Comparison of ENCODE assay signal across 29 cellular contexts in genomic region chr14:84826349-84826748, GRCh38.
A peak's percentile ranks its signal among the peaks of the same experiment; 100 is the strongest.
DNase-seq lines count a peak whose midpoint lies in the region; ATAC-seq and TF ChIP-seq lines count a peak whose summit lies in the region.
"Had no signal": no experiment of that assay in that cellular context is flagged by ENCODE, and none has a peak within 500 bp of the region (broad histone marks: within the 10 kb centered on the region; RNA-seq: fewer than 3 reads in every experiment).

No MANE protein-coding gene starts in this region.

- H3K4ac ChIP-seq in trophoblast cell (ENCODE audit: low read depth, low read length), result no peak overlapping the region

- H3K27ac ChIP-seq in GM23248 (no peak overlapping the region), foreskin keratinocyte (peak overlapping the region; percentile 11), trophoblast cell (ENCODE audit: low read depth, low read length) (peak overlapping the region; percentile 17)
- H3K27ac ChIP-seq: A549, colonic mucosa, esophagus muscularis mucosa, heart right ventricle, suprapubic skin had no signal

- CTCF ChIA-PET in activated naive CD4-positive, alpha-beta T cell treated with anti-CD3 and anti-CD28 coated beads for 36 hours (lab: Charles Lee), result no interaction called here

- in situ Hi-C loops in GM23248 (cut with MboI), result no loop called here

- H3K4me3 ChIP-seq in GM23248, result no peak overlapping the region
- H3K4me3 ChIP-seq in trophoblast cell (ENCODE audit: low read depth, low read length), result no peak overlapping the region
- H3K4me3 ChIP-seq: A549, colonic mucosa, esophagus muscularis mucosa, heart right ventricle, K562, suprapubic skin had no signal

- WGBS in GM23248 (ENCODE audit: low coverage in 1 of 2, low lambda C conversion rate in 2 of 2, missing lambda C conversion rate in 2 of 2), 2 experiments, result 44 to 50% methylated on average over 5 of the region's 5 CpGs
- WGBS in trophoblast cell (ENCODE audit: extremely low coverage, insufficient coverage, insufficient read length), result no CpG with 5 or more reads among the region's 5 CpGs

- intact Hi-C loops in activated naive CD4-positive, alpha-beta T cell treated with anti-CD3 and anti-CD28 coated beads for 36 hours (cut with micrococcal nuclease), result no loop called here

- H3K4me2 ChIP-seq in GM23248 (ENCODE audit: unreplicated experiment) (no peak overlapping the region), trophoblast cell (ENCODE audit: low read length) (no peak overlapping the region)
- H3K4me2 ChIP-seq: A549 had no signal

- H3K36me3 Mint-ChIP-seq in activated naive CD4-positive, alpha-beta T cell treated with anti-CD3 and anti-CD28 coated beads for 36 hours (ENCODE audit: low read depth), result no peaks in the 10 kb centered on the region
- no peaks in the 10 kb centered on the region for H3K36me3 Mint-ChIP-seq in stimulated activated memory B cell treated with anti-CD40 and anti-IgM and Interleukin-4, amounts not matched to agents 10 μg/mL and 1 μg/mL and 100 μg/mL, for 72 hours

- no peak overlapping the region for H4K91ac ChIP-seq in trophoblast cell (ENCODE audit: low read depth, low read length)

- H3K4me1 ChIP-seq in GM23248 (ENCODE audit: insufficient read depth) (no peaks in the 10 kb centered on the region), foreskin keratinocyte (peaks cover 15% of the 10 kb centered on the region), trophoblast cell (ENCODE audit: control insufficient read depth in 1 of 2, insufficient read depth in 2 of 2, low read length in 2 of 2) (peaks cover 2 to 7% of the 10 kb centered on the region in 2 experiments)
- H3K4me1 ChIP-seq: A549, colonic mucosa, esophagus muscularis mucosa, heart right ventricle, suprapubic skin had no signal

- H3F3A ChIP-seq in GM23248 (ENCODE audit: insufficient read depth), result no peaks in the 10 kb centered on the region

- H3K9me3 Mint-ChIP-seq in activated naive CD4-positive, alpha-beta T cell treated with anti-CD3 and anti-CD28 coated beads for 36 hours, result peaks cover 15% of the 10 kb centered on the region
- peaks cover 8% of the 10 kb centered on the region for H3K9me3 Mint-ChIP-seq in stimulated activated memory B cell treated with anti-CD40 and anti-IgM and Interleukin-4, amounts not matched to agents 10 μg/mL and 1 μg/mL and 100 μg/mL, for 72 hours
- H3K9me3 Mint-ChIP-seq: nephron had no signal

- H3K79me2 ChIP-seq in GM23248 (ENCODE audit: insufficient read depth) (no peaks in the 10 kb centered on the region), trophoblast cell (ENCODE audit: control insufficient read depth, insufficient read depth, low read length, poor library complexity) (no peaks in the 10 kb centered on the region)

- no peaks in the 10 kb centered on the region for H4K20me1 ChIP-seq in GM23248 (ENCODE audit: insufficient read depth)

- H3K27me3 ChIP-seq in GM23248 (replicated peaks; ENCODE audit: insufficient read depth) (no peaks in the 10 kb centered on the region), foreskin keratinocyte (no peaks in the 10 kb centered on the region), trophoblast cell (ENCODE audit: insufficient read depth, low read length) (no peaks in the 10 kb centered on the region)
- H3K27me3 ChIP-seq: colonic mucosa, esophagus muscularis mucosa, heart right ventricle, suprapubic skin had no signal

- no peak overlapping the region for H2AK5ac ChIP-seq in trophoblast cell (ENCODE audit: low read length)

- no peak overlapping the region for H2BK120ac ChIP-seq in trophoblast cell (ENCODE audit: insufficient read depth, low read length, poor library complexity)

- H3K27me3 Mint-ChIP-seq in activated naive CD4-positive, alpha-beta T cell treated with anti-CD3 and anti-CD28 coated beads for 36 hours (ENCODE audit: low read depth), result no peaks in the 10 kb centered on the region
- H3K27me3 Mint-ChIP-seq in stimulated activated memory B cell treated with anti-CD40 and anti-IgM and Interleukin-4, amounts not matched to agents 10 μg/mL and 1 μg/mL and 100 μg/mL, for 72 hours, result no peaks in the 10 kb centered on the region
- H3K27me3 Mint-ChIP-seq: CD4-positive, alpha-beta T cell; effector memory CD8-positive, alpha-beta T cell had no signal

- no peaks in the 10 kb centered on the region for H3K79me1 ChIP-seq in trophoblast cell (ENCODE audit: low read length)

- ATAC-seq in foreskin keratinocyte, result peak; percentile 84
- no peak for ATAC-seq in stimulated activated memory B cell treated with anti-CD40 and anti-IgM and Interleukin-4, amounts not matched to agents 10 μg/mL and 1 μg/mL and 100 μg/mL, for 72 hours
- ATAC-seq: A549; effector memory CD8-positive, alpha-beta T cell; K562; left colon; SK-N-SH treated with all-trans-retinoic acid at 6 μM for 48 hours had no signal

- H3K9ac ChIP-seq in GM23248 (no peak overlapping the region), trophoblast cell (ENCODE audit: low read length) (no peak overlapping the region)

- no peaks in the 10 kb centered on the region; the same call in 1 of the 2 replicates for H3K9me2 ChIP-seq in GM23248 (ENCODE audit: insufficient read depth)

- TF ChIP-seq CTCF in foreskin keratinocyte (conservative IDR thresholded peaks at IDR 0.05), result no peak

- H4K8ac ChIP-seq in trophoblast cell (ENCODE audit: low read depth, low read length), result no peak overlapping the region

- no peak overlapping the region for H2BK12ac ChIP-seq in trophoblast cell (ENCODE audit: low read length)

- no peaks in the 10 kb centered on the region for H3K4me1 Mint-ChIP-seq in activated naive CD4-positive, alpha-beta T cell treated with anti-CD3 and anti-CD28 coated beads for 36 hours (ENCODE audit: low read depth)
- H3K4me1 Mint-ChIP-seq in stimulated activated memory B cell treated with anti-CD40 and anti-IgM and Interleukin-4, amounts not matched to agents 10 μg/mL and 1 μg/mL and 100 μg/mL, for 72 hours, result no peaks in the 10 kb centered on the region

- no peak overlapping the region for H2AFZ ChIP-seq in GM23248
- H2AFZ ChIP-seq in trophoblast cell (ENCODE audit: insufficient read depth, low read length, poor library complexity), result no peak overlapping the region

- no peak overlapping the region for H3K14ac ChIP-seq in trophoblast cell (ENCODE audit: low read length)

- DNase-seq in GM23248 (peak; percentile 0), astrocyte of the hippocampus (ENCODE audit: low read depth, low spot score) (peak; percentile 48), foreskin keratinocyte (peak; percentile 62 to 83), trophoblast cell (no peak), pons (ENCODE audit: low spot score) (no peak), T-helper 9 cell (no peak)
- no peak for DNase-seq in activated naive CD4-positive, alpha-beta T cell treated with anti-CD3 and anti-CD28 coated beads for 36 hours
- DNase-seq: activated CD4-positive, alpha-beta T cell treated with anti-CD3 and anti-CD28 coated beads, Interleukin-2, amount 50 U/mL, for 48 hours; activated CD8-positive, alpha-beta memory T cell treated with anti-CD3 and anti-CD28 coated beads, Interleukin-2, amount 50 U/mL, for 4 hours; activated naive CD4-positive, alpha-beta T cell; AML-193; CD4-positive, alpha-beta T cell; colonic mucosa; DND-41; effector memory CD8-positive, alpha-beta T cell; heart right ventricle; left colon; NCI-H1092; NCI-H1694; NCI-H446 treated with DMSO at 0.1 percent for 48 hours; stimulated activated naive CD4-positive, alpha-beta T cell had no signal

- no peak overlapping the region for H3K18ac ChIP-seq in trophoblast cell (ENCODE audit: low read length)

- H3K36me3 ChIP-seq in GM23248 (ENCODE audit: low read depth) (no peaks in the 10 kb centered on the region), trophoblast cell (ENCODE audit: control insufficient read depth in 1 of 2, insufficient read depth in 2 of 2, low read length in 2 of 2) (no peaks in the 10 kb centered on the region)
- H3K36me3 ChIP-seq: colonic mucosa, esophagus muscularis mucosa, heart right ventricle, suprapubic skin had no signal

- no peak overlapping the region for H3K4me3 Mint-ChIP-seq in activated naive CD4-positive, alpha-beta T cell treated with anti-CD3 and anti-CD28 coated beads for 36 hours
- no peak overlapping the region for H3K4me3 Mint-ChIP-seq in stimulated activated memory B cell treated with anti-CD40 and anti-IgM and Interleukin-4, amounts not matched to agents 10 μg/mL and 1 μg/mL and 100 μg/mL, for 72 hours
- H3K4me3 Mint-ChIP-seq: CD4-positive, alpha-beta T cell; effector memory CD8-positive, alpha-beta T cell; nephron; T-helper 1 cell treated with Interleukin-12 subunit alpha and Interleukin-12 subunit beta and Interleukin-4 antibody, amounts not matched to agents 30 μg/mL and 1 μg/mL, for 36 hours had no signal

- H3K9me3 ChIP-seq in GM23248 (ENCODE audit: low read depth) (no peaks in the 10 kb centered on the region), trophoblast cell (ENCODE audit: insufficient read depth, low read depth, low read length) (no peaks in the 10 kb centered on the region)
- H3K9me3 ChIP-seq: A549, colonic mucosa, esophagus muscularis mucosa, suprapubic skin had no signal

- H3K27ac Mint-ChIP-seq in activated naive CD4-positive, alpha-beta T cell treated with anti-CD3 and anti-CD28 coated beads for 36 hours, result no peak overlapping the region
- H3K27ac Mint-ChIP-seq in stimulated activated memory B cell treated with anti-CD40 and anti-IgM and Interleukin-4, amounts not matched to agents 10 μg/mL and 1 μg/mL and 100 μg/mL, for 72 hours, result no peak overlapping the region
- H3K27ac Mint-ChIP-seq: CD4-positive, alpha-beta T cell; effector memory CD8-positive, alpha-beta T cell; nephron; T-helper 1 cell treated with Interleukin-12 subunit alpha and Interleukin-12 subunit beta and Interleukin-4 antibody, amounts not matched to agents 30 μg/mL and 1 μg/mL, for 36 hours had no signal

- H4K12ac ChIP-seq in trophoblast cell (ENCODE audit: low read depth, low read length), result no peak overlapping the region

- H2BK5ac ChIP-seq in trophoblast cell (ENCODE audit: low read depth, low read length, poor library complexity), result no peak overlapping the region

- H3K23ac ChIP-seq in trophoblast cell (ENCODE audit: low read length), result no peak overlapping the region

Comparison
In these comparisons a context has a peak if more than half of its experiments do, and no peak if none do; other contexts are left out.
1. DNase-seq: peak in GM23248 (single experiment), astrocyte of the hippocampus (single experiment) and foreskin keratinocyte (2 of 2); none in trophoblast cell (0 of 2), activated naive CD4-positive, alpha-beta T cell treated with anti-CD3 and anti-CD28 coated beads for 36 hours (single experiment), pons (single experiment) and T-helper 9 cell (single experiment).